8 cellular contexts compared by ENCODE assay signal in genomic region chr1:36703526-36704208, GRCh38.
DNase-seq lines count a peak whose midpoint lies in the region; ATAC-seq, FAIRE-seq and TF ChIP-seq lines count a peak whose summit lies in the region.

No MANE protein-coding gene starts in this region.

- H3K27me3 ChIP-seq in H1 (replicated peaks in 1 of 4; ENCODE audit: control insufficient read depth in 3 of 4, extremely low read depth in 1 of 4, insufficient read depth in 3 of 4, low read length in 3 of 4) (no peaks in the 10 kb centered on the region), mesenchymal stem cell (ENCODE audit: control insufficient read depth in 1 of 2, insufficient read depth in 1 of 2, low read length in 2 of 2) (peaks cover 3 to 50% of the 10 kb centered on the region in 2 experiments)

- H3K18ac ChIP-seq in H1 (ENCODE audit: extremely low read depth, low read length) (no peak overlapping the region), mesenchymal stem cell (ENCODE audit: low read depth in 1 of 2, low read length in 2 of 2) (no peak overlapping the region)

- H3K9ac ChIP-seq in H1 (replicated peaks in 1 of 4; ENCODE audit: extremely low read depth in 1 of 4, low read depth in 3 of 4, low read length in 3 of 4) (no peak overlapping the region), mesenchymal stem cell (ENCODE audit: low read length) (no peak overlapping the region)

- H2BK20ac ChIP-seq in H1 (ENCODE audit: low read length): peak overlapping the region; percentile 84; the same call in 1 of the 2 replicates

- H3K4ac ChIP-seq in H1 (replicated peaks; ENCODE audit: insufficient read length, low read depth, low read length) (peak overlapping the region; percentile 55), mesenchymal stem cell (ENCODE audit: low read depth in 1 of 2, low read length in 2 of 2) (no peak overlapping the region)

- H3K4me1 ChIP-seq in H1 (replicated peaks in 1 of 4; ENCODE audit: control insufficient read depth in 3 of 4, insufficient read depth in 4 of 4, low read length in 3 of 4) (peaks cover 0 to 5% (median under 1%) of the 10 kb centered on the region in 4 experiments; a peak in 3 of 7 replicates), mesenchymal stem cell (ENCODE audit: control insufficient read depth, insufficient read depth, low read depth, low read length) (peaks cover 2% of the 10 kb centered on the region)

- no peak overlapping the region for H3K4me3 Mint-ChIP-seq in activated CD8-positive, alpha-beta T cell treated with anti-CD3 and anti-CD28 coated beads for 36 hours

- H3K23me2 ChIP-seq in H1 (ENCODE audit: low read depth, low read length): no peaks in the 10 kb centered on the region

- CTCF ChIA-PET in activated CD8-positive, alpha-beta T cell treated with anti-CD3 and anti-CD28 coated beads for 36 hours (lab: Charles Lee): no interaction called here
- CTCF ChIA-PET in H1 (lab: Charles Lee; ENCODE audit: partially characterized antibody): interaction anchor here (0.6 to 1.5 kb wide), 3 partner anchors 75 to 224 kb away, joined by 3 to 5 read pairs (median 3); no protein-coding TSS in a partner anchor

- no peak overlapping the region for H2BK120ac ChIP-seq in H1 (replicated peaks; ENCODE audit: low read depth, low read length)
- H2BK120ac ChIP-seq in mesenchymal stem cell (ENCODE audit: low read depth, low read length): no peak overlapping the region

- peak; percentile 82 for ATAC-seq in activated CD8-positive, alpha-beta T cell treated with anti-CD3 and anti-CD28 coated beads for 36 hours
- ATAC-seq in GM21576 (IDR thresholded peaks at IDR 0.05; ENCODE audit: unreplicated experiment): no peak

- H3K27ac ChIP-seq in H1 (ENCODE audit: low read depth, low read length) (no peak overlapping the region), mesenchymal stem cell (ENCODE audit: low read length, poor library complexity, severe bottlenecking) (no peak overlapping the region)

- TF ChIP-seq POLR2A in H1 (IDR thresholded peaks at IDR 0.05; ENCODE audit: control extremely low read depth in 1 of 2, low read depth in 2 of 2, low read length in 2 of 2): no peak

- H4K91ac ChIP-seq in H1 (replicated peaks; ENCODE audit: insufficient read length, low read length) (peak overlapping the region; percentile 78), mesenchymal stem cell (ENCODE audit: low read length) (no peak overlapping the region)

- H2BK5ac ChIP-seq in H1 (ENCODE audit: low read depth, low read length) (no peak overlapping the region; the same call in 1 of the 2 replicates), mesenchymal stem cell (ENCODE audit: low read depth, low read length, poor library complexity, severe bottlenecking) (no peak overlapping the region)

- DNase-seq in DMS 273 (lab: John Stamatoyannopoulos, UW; ENCODE audit: unreplicated experiment) (peak; percentile 91), HPDE6-E6E7 (ENCODE audit: extremely low spot score) (peak; percentile 56), NCI-H748 (lab: John Stamatoyannopoulos, UW; ENCODE audit: unreplicated experiment) (peak; percentile 71), H1 (ENCODE audit: low read depth in 1 of 2, low spot score in 2 of 2) (peak; percentile 78 to 95), mesenchymal stem cell (peak; percentile 13)
- peak; percentile 80 for DNase-seq in activated CD8-positive, alpha-beta T cell treated with anti-CD3 and anti-CD28 coated beads for 36 hours
- peak; percentile 52 to 59 for DNase-seq in stimulated activated CD8-positive, alpha-beta memory T cell treated with anti-CD3 and anti-CD28 coated beads, Interleukin-2, amount 100 ng/mL, for 48 hours (ENCODE audit: low read depth in 2 of 2)

- no peak overlapping the region for H3K56ac ChIP-seq in H1 (replicated peaks; ENCODE audit: insufficient read length, low read depth, low read length)

- H3K4me2 ChIP-seq in H1 (ENCODE audit: insufficient read depth in 1 of 2, low read depth in 2 of 2, low read length in 2 of 2) (no peak overlapping the region), mesenchymal stem cell (ENCODE audit: low read length, poor library complexity, severe bottlenecking) (no peak overlapping the region)

- TF ChIP-seq RAD21 in H1 (IDR thresholded peaks at IDR 0.05 in 1 of 2, conservative IDR thresholded peaks at IDR 0.05 in 1 of 2; ENCODE audit: low read depth in 2 of 2, low read length in 2 of 2): peak; percentile 94 to 98

- H3K23ac ChIP-seq in H1 (ENCODE audit: insufficient read length) (no peak overlapping the region), mesenchymal stem cell (ENCODE audit: low read length in 2 of 2) (no peak overlapping the region)

- H3K9me3 ChIP-seq in H1 (ENCODE audit: insufficient read depth in 2 of 2, low read depth in 1 of 2, low read length in 1 of 2): no peaks in the 10 kb centered on the region
- no peaks in the 10 kb centered on the region for H3K9me3 ChIP-seq in mesenchymal stem cell (ENCODE audit: control insufficient read depth, low read length)

- H2AFZ ChIP-seq in H1 (ENCODE audit: low read length) (0 out of 2 replicates have a peak overlapping the region, but pooled peaks have one; percentile 87), mesenchymal stem cell (ENCODE audit: low read depth, low read length) (peak overlapping the region; percentile 40)

- no peak for TF ChIP-seq EP300 in H1 (IDR thresholded peaks at IDR 0.05; ENCODE audit: borderline replicate concordance in 1 of 2, low read depth in 2 of 2, low read length in 2 of 2)

- no peaks in the 10 kb centered on the region for H3K4me1 Mint-ChIP-seq in activated CD8-positive, alpha-beta T cell treated with anti-CD3 and anti-CD28 coated beads for 36 hours (ENCODE audit: low read depth)

- H3K79me1 ChIP-seq in H1 (ENCODE audit: low read depth, low read length) (no peaks in the 10 kb centered on the region), mesenchymal stem cell (replicated peaks; ENCODE audit: low read length, poor library complexity, severe bottlenecking) (no peaks in the 10 kb centered on the region)

- H3K14ac ChIP-seq in H1 (ENCODE audit: insufficient read length): no peak overlapping the region
- H3K14ac ChIP-seq in mesenchymal stem cell (ENCODE audit: low read length in 2 of 2): no peak overlapping the region

- TF ChIP-seq CTCF in activated CD8-positive, alpha-beta T cell treated with anti-CD3 and anti-CD28 coated beads for 36 hours (IDR thresholded peaks at IDR 0.05): peak; percentile 93
- peak; percentile 96 to 99 (median 98) for TF ChIP-seq CTCF in H1 (IDR thresholded peaks at IDR 0.05; ENCODE audit: control extremely low read depth in 1 of 3, insufficient read depth in 1 of 3, low read depth in 1 of 3, low read length in 3 of 3)

- H3K4me3 ChIP-seq in H1 (ENCODE audit: extremely low read depth in 1 of 4, insufficient read depth in 2 of 4, low read depth in 3 of 4, low read length in 4 of 4): no peak overlapping the region
- no peak overlapping the region for H3K4me3 ChIP-seq in mesenchymal stem cell (ENCODE audit: insufficient read depth in 1 of 2, low read depth in 1 of 2, low read length in 2 of 2)

- FAIRE-seq in H1 (lab: Jason Lieb, UNC): peak; percentile 55

- H2AK5ac ChIP-seq in H1 (ENCODE audit: low read depth, low read length) (no peak overlapping the region), mesenchymal stem cell (ENCODE audit: low read length, severe bottlenecking) (no peak overlapping the region)

- H4K5ac ChIP-seq in H1 (ENCODE audit: insufficient read length, low read depth, low read length): peak overlapping the region; percentile 78

- H3K36me3 Mint-ChIP-seq in activated CD8-positive, alpha-beta T cell treated with anti-CD3 and anti-CD28 coated beads for 36 hours (ENCODE audit: low read depth): no peaks in the 10 kb centered on the region

- H2BK12ac ChIP-seq in H1 (ENCODE audit: low read depth, low read length): peak overlapping the region; percentile 95
- no peak overlapping the region for H2BK12ac ChIP-seq in mesenchymal stem cell (ENCODE audit: low read length in 2 of 2)

- peak overlapping the region; percentile 83 for H2BK15ac ChIP-seq in H1 (ENCODE audit: low read length)
- no peak overlapping the region for H2BK15ac ChIP-seq in mesenchymal stem cell (ENCODE audit: low read depth, poor library complexity, severe bottlenecking)

- H3K27ac Mint-ChIP-seq in activated CD8-positive, alpha-beta T cell treated with anti-CD3 and anti-CD28 coated beads for 36 hours: no peak overlapping the region

- H4K20me1 ChIP-seq in H1 (replicated peaks in 1 of 2; ENCODE audit: control insufficient read depth in 1 of 2, insufficient read depth in 2 of 2, low read length in 2 of 2): no peaks in the 10 kb centered on the region

- peaks cover 10% of the 10 kb centered on the region for H3K27me3 Mint-ChIP-seq in activated CD8-positive, alpha-beta T cell treated with anti-CD3 and anti-CD28 coated beads for 36 hours

- H3K36me3 ChIP-seq in H1 (ENCODE audit: control insufficient read depth in 2 of 4, insufficient read depth in 4 of 4, low read length in 3 of 4) (no peaks in the 10 kb centered on the region), mesenchymal stem cell (ENCODE audit: control insufficient read depth in 1 of 2, insufficient read depth in 2 of 2, low read depth in 1 of 2, low read length in 2 of 2) (no peaks in the 10 kb centered on the region)

- intact Hi-C loops in activated CD8-positive, alpha-beta T cell treated with anti-CD3 and anti-CD28 coated beads for 36 hours (cut with micrococcal nuclease): no loop called here

- H3K9me3 Mint-ChIP-seq in activated CD8-positive, alpha-beta T cell treated with anti-CD3 and anti-CD28 coated beads for 36 hours: no peaks in the 10 kb centered on the region

- POLR2A ChIA-PET in activated CD8-positive, alpha-beta T cell treated with anti-CD3 and anti-CD28 coated beads for 36 hours (lab: Charles Lee): no interaction called here
- POLR2A ChIA-PET in H1 (lab: Charles Lee; ENCODE audit: partially characterized antibody): no interaction called here

- H3K79me2 ChIP-seq in H1 (ENCODE audit: control insufficient read depth in 1 of 2, insufficient read depth in 2 of 2, low read length in 2 of 2): no peaks in the 10 kb centered on the region

- H4K8ac ChIP-seq in H1 (ENCODE audit: extremely low read depth, insufficient read depth, low read length) (no peak overlapping the region), mesenchymal stem cell (ENCODE audit: low read length) (no peak overlapping the region)

- WGBS in H1 (ENCODE audit: extremely low coverage in 1 of 2, insufficient coverage in 1 of 2, insufficient read length in 1 of 2, insufficient replicate concordance in 2 of 2, low coverage in 1 of 2, low lambda C conversion rate in 2 of 2, missing lambda C conversion rate in 1 of 2), 2 experiments: 46% methylated on average over 17 of the region's 19 CpGs; no CpG with 5 or more reads in 1 of the 2 experiments
- WGBS in mesenchymal stem cell: 23% methylated on average over 18 of the region's 19 CpGs

Comparison
In these comparisons a context has a peak if more than half of its experiments do, and no peak if none do; other contexts are left out.
1. DNase-seq: peak in every context shown above with its lines; median percentile 91 in DMS 273; 86 in H1; 80 in activated CD8-positive, alpha-beta T cell treated with anti-CD3 and anti-CD28 coated beads for 36 hours; 71 in NCI-H748; 56 in HPDE6-E6E7; 56 in stimulated activated CD8-positive, alpha-beta memory T cell treated with anti-CD3 and anti-CD28 coated beads, Interleukin-2, amount 100 ng/mL, for 48 hours; 13 in mesenchymal stem cell.